9 cellular contexts compared by ENCODE assay signal in genomic region chr11:57475671-57476222, GRCh38. TPM values are rescaled to one million over a fixed set of nuclear protein-coding genes. Genes with fewer than 3 reads are reported as not detected.
DNase-seq lines count a peak whose midpoint lies in the region; ATAC-seq, FAIRE-seq and TF ChIP-seq lines count a peak whose summit lies in the region.
"Had no signal": no experiment of that assay in that cellular context is flagged by ENCODE, and none has a peak within 500 bp of the region (broad histone marks: within the 10 kb centered on the region; RNA-seq: fewer than 3 reads in every experiment).

No MANE protein-coding gene starts in this region.

- DNase-seq in activated T-cell treated with anti-CD3 and anti-CD28 coated beads, Interleukin-2, amount 50 U/mL, for 4 hours, result no peak
- no peak for DNase-seq in activated T-cell treated with anti-CD3 and anti-CD28 coated beads for 4 hours
- DNase-seq in WERI-Rb-1, result no peak
- no peak for DNase-seq in keratinocyte (ENCODE audit: low read depth, low spot score)
- no peak for DNase-seq in D341Med (ENCODE audit: low spot score)
- no peak for DNase-seq in adrenal gland
- DNase-seq: BE2C had no signal

- peaks cover 15% of the 10 kb centered on the region for H3K27me3 Mint-ChIP-seq in activated T-cell treated with anti-CD3 and anti-CD28 coated beads, Interleukin-2, amount 50 U/mL, for 4 hours (ENCODE audit: low read depth)

- no peak overlapping the region for H2AFZ ChIP-seq in keratinocyte (ENCODE audit: control insufficient read depth, low read length)

- H3K4me2 ChIP-seq in keratinocyte (ENCODE audit: control insufficient read depth, extremely low read depth, insufficient read depth, low read depth, low read length), result peak overlapping the region; percentile 59

- no peaks in the 10 kb centered on the region for H4K20me1 ChIP-seq in keratinocyte (ENCODE audit: control insufficient read depth, extremely low read depth, insufficient read depth, low read length)

- H3K36me3 ChIP-seq in WERI-Rb-1, result no peaks in the 10 kb centered on the region
- H3K36me3 ChIP-seq in keratinocyte (ENCODE audit: control insufficient read depth in 2 of 2, extremely low read depth in 1 of 2, insufficient read depth in 2 of 2, low read length in 2 of 2), result no peaks in the 10 kb centered on the region
- H3K36me3 ChIP-seq in thymus (ENCODE audit: control insufficient read depth, insufficient read depth), result no peaks in the 10 kb centered on the region
- H3K36me3 ChIP-seq in adrenal gland (replicated peaks in 1 of 2), result no peaks in the 10 kb centered on the region
- H3K36me3 ChIP-seq: BE2C had no signal

- H3K27ac ChIP-seq in WERI-Rb-1 (no peak overlapping the region), keratinocyte (ENCODE audit: control insufficient read depth, insufficient read depth, low read length) (no peak overlapping the region), thymus (ENCODE audit: low read depth) (no peak overlapping the region), adrenal gland (no peak overlapping the region)

- peaks cover 8% of the 10 kb centered on the region for H3K4me1 ChIP-seq in keratinocyte (ENCODE audit: control insufficient read depth, extremely low read depth, insufficient read depth, low read length)
- H3K4me1 ChIP-seq in thymus (ENCODE audit: control insufficient read depth, insufficient read depth, low read length), result peaks cover 25% of the 10 kb centered on the region
- H3K4me1 ChIP-seq in adrenal gland (replicated peaks in 1 of 2), result peaks cover 11 to 21% of the 10 kb centered on the region in 2 donors
- H3K4me1 ChIP-seq: BE2C had no signal

- peaks cover 34% of the 10 kb centered on the region for H3K27me3 ChIP-seq in WERI-Rb-1 (ENCODE audit: insufficient read depth, low read depth, severe bottlenecking)
- H3K27me3 ChIP-seq in keratinocyte (ENCODE audit: control insufficient read depth, extremely low read depth, insufficient read depth, low read length), result peaks cover 25% of the 10 kb centered on the region
- H3K27me3 ChIP-seq in thymus (ENCODE audit: control insufficient read depth, insufficient read depth), result peaks cover 24% of the 10 kb centered on the region
- H3K27me3 ChIP-seq in adrenal gland, result no peaks in the 10 kb centered on the region

- WGBS in thymus, result 58% methylated on average over 12 of the region's 12 CpGs
- 23 to 38% (median 30%) methylated on average over 4 to 12 of the region's 12 CpGs for WGBS in adrenal gland, 4 donors

- H3K4me3 Mint-ChIP-seq in activated T-cell treated with anti-CD3 and anti-CD28 coated beads, Interleukin-2, amount 50 U/mL, for 4 hours, result peak overlapping the region; percentile 73

- no peak for FAIRE-seq in keratinocyte (lab: Jason Lieb, UNC)

- dilution Hi-C loops in keratinocyte (cut with MboI; ENCODE audit: extremely low pct_ligation_motif_present, low sequenced_read_pairs), result no loop called here

- no peaks in the 10 kb centered on the region for H3K9me3 Mint-ChIP-seq in activated T-cell treated with anti-CD3 and anti-CD28 coated beads, Interleukin-2, amount 50 U/mL, for 4 hours

- TF ChIP-seq POLR2A in adrenal gland (IDR thresholded peaks at IDR 0.05), result no peak

- peaks cover 32% of the 10 kb centered on the region for H3K4me1 Mint-ChIP-seq in activated T-cell treated with anti-CD3 and anti-CD28 coated beads, Interleukin-2, amount 50 U/mL, for 4 hours (ENCODE audit: low read depth)

- intact Hi-C loops in adrenal gland (cut with DNase I), result loop anchor here in 1 of 2 donors (10.0 kb wide), 1 partner anchor 131 kb away; no protein-coding TSS in a partner anchor

- no peak for ATAC-seq in activated T-cell treated with anti-CD3 and anti-CD28 coated beads, Interleukin-2, amount 50 U/mL, for 4 hours
- ATAC-seq in GM18867 (IDR thresholded peaks at IDR 0.05; ENCODE audit: unreplicated experiment), result no peak

- no peaks in the 10 kb centered on the region for H3K9me1 ChIP-seq in keratinocyte (ENCODE audit: control insufficient read depth, extremely low read depth, insufficient read depth, low read length)

- no peak overlapping the region for H3K9ac ChIP-seq in keratinocyte (ENCODE audit: control insufficient read depth, extremely low read depth, insufficient read depth, low read length)

- H3K9me3 ChIP-seq in WERI-Rb-1 (ENCODE audit: severe bottlenecking) (no peaks in the 10 kb centered on the region), keratinocyte (ENCODE audit: control insufficient read depth, low read depth, low read length) (no peaks in the 10 kb centered on the region), thymus (ENCODE audit: control insufficient read depth) (no peaks in the 10 kb centered on the region), adrenal gland (replicated peaks in 1 of 3) (no peaks in the 10 kb centered on the region)
- H3K9me3 ChIP-seq: BE2C had no signal

- TF ChIP-seq CTCF in WERI-Rb-1 (IDR thresholded peaks at IDR 0.05; ENCODE audit: low read depth, low read length) (no peak), keratinocyte (optimal IDR thresholded peaks at IDR 0.05 in 1 of 3, IDR thresholded peaks at IDR 0.05 in 1 of 3, conservative IDR thresholded peaks at IDR 0.05 in 1 of 3; ENCODE audit: extremely low read depth in 1 of 3, insufficient read depth in 2 of 3, low read length in 3 of 3) (no peak), adrenal gland (IDR thresholded peaks at IDR 0.05) (no peak)

- H3K79me2 ChIP-seq in keratinocyte (ENCODE audit: control insufficient read depth, insufficient read depth, low read length), result no peaks in the 10 kb centered on the region

- H3K4me3 ChIP-seq in WERI-Rb-1 (ENCODE audit: low read depth, low read length) (peak overlapping the region; percentile 30; the same call in 1 of the 2 replicates), keratinocyte (ENCODE audit: control insufficient read depth in 2 of 3, extremely low read depth in 1 of 3, insufficient read depth in 2 of 3, low read depth in 1 of 3, low read length in 3 of 3) (peak overlapping the region in 1 of 3 experiments; percentile 7), thymus (ENCODE audit: low read length) (peak overlapping the region; percentile 51), adrenal gland (peak overlapping the region in 2 of 4 donors; percentile 9 to 57)

- H3K36me3 Mint-ChIP-seq in activated T-cell treated with anti-CD3 and anti-CD28 coated beads, Interleukin-2, amount 50 U/mL, for 4 hours (ENCODE audit: insufficient read depth), result no peaks in the 10 kb centered on the region

RNA-seq across cellular contexts. Expression of gene RTN4RL2, which starts 15.4 kb away (rescaled TPM):
- total RNA-seq in activated T-cell treated with anti-CD3 and anti-CD28 coated beads, Interleukin-2, amount 50 U/mL, for 4 hours, result under 1 TPM; 0.16 to 0.33 (median 0.27) TPM
- polyA plus RNA-seq in keratinocyte (0.03 to 0.12 TPM in 2 of 3 replicates, not detected in the other), thymus (1.4 TPM), adrenal gland (1 to 10 TPM in 1 of 3 donors, under 1 TPM in 1, not detected in 1; 0.56 to 1.0 TPM)
- not detected for polyA plus RNA-seq in keratinocyte (2011; ENCODE audit: low read depth)
- 0.18 TPM in 1 of 2 replicates, not detected in the other for polyA plus RNA-seq in keratinocyte (2011; cell fraction: cytosol; rRNA removed)
- 0.13 TPM in 1 of 2 replicates, not detected in the other for polyA plus RNA-seq in keratinocyte (2011; cell fraction: nucleus; rRNA removed)
- polyA plus RNA-seq in keratinocyte (2012; ENCODE audit: low replicate concordance), result 0.28 and 0.39 TPM in 2 replicates
- not detected in 3 replicates for polyA minus RNA-seq in keratinocyte
- not detected for polyA minus RNA-seq in keratinocyte (2011; cell fraction: cytosol; rRNA and poly(A)+ RNA removed)
- not detected in 2 replicates for polyA minus RNA-seq in keratinocyte (2011; cell fraction: nucleus; rRNA and poly(A)+ RNA removed)
- total RNA-seq in adrenal gland, result 1 to 10 TPM in 3 of 8 donors, under 1 TPM in 4, not detected in 1; 0.24 to 2.1 (median 0.71) TPM

RNA-seq across cellular contexts. Expression of gene SLC43A1, which starts 39.8 kb away (rescaled TPM):
- total RNA-seq in activated T-cell treated with anti-CD3 and anti-CD28 coated beads, Interleukin-2, amount 50 U/mL, for 4 hours, result 10 to 100 TPM; 15.5 to 20.3 (median 18.3) TPM
- 0.45 to 0.91 TPM (median 0.75 TPM) in 3 replicates for polyA plus RNA-seq in keratinocyte
- not detected for polyA plus RNA-seq in keratinocyte (2011; ENCODE audit: low read depth)
- polyA plus RNA-seq in keratinocyte (2011; cell fraction: cytosol; rRNA removed), result 0.53 and 0.65 TPM in 2 replicates
- polyA plus RNA-seq in keratinocyte (2011; cell fraction: nucleus; rRNA removed), result 1.2 and 1.4 TPM in 2 replicates
- polyA plus RNA-seq in keratinocyte (2012; ENCODE audit: low replicate concordance), result 0.18 and 0.38 TPM in 2 replicates
- polyA minus RNA-seq in keratinocyte, result 0.99 to 1.5 TPM (median 1.1 TPM) in 3 replicates
- not detected for polyA minus RNA-seq in keratinocyte (2011; cell fraction: cytosol; rRNA and poly(A)+ RNA removed)
- 1.2 TPM in 2 replicates for polyA minus RNA-seq in keratinocyte (2011; cell fraction: nucleus; rRNA and poly(A)+ RNA removed)
- polyA plus RNA-seq in thymus, result 5.1 TPM
- total RNA-seq in adrenal gland, result 10 to 100 TPM in 7 of 8 donors, 1 to 10 TPM in 1; 6.8 to 32.3 (median 26.4) TPM
- 10 to 100 TPM in 2 of 3 donors, 1 to 10 TPM in 1; 3.8 to 24.8 (median 14.8) TPM for polyA plus RNA-seq in adrenal gland

RNA-seq across cellular contexts. Expression of gene SLC43A3, which starts 48.8 kb away (rescaled TPM):
- 100 to 1,000 TPM; 508 to 551 (median 529) TPM for total RNA-seq in activated T-cell treated with anti-CD3 and anti-CD28 coated beads, Interleukin-2, amount 50 U/mL, for 4 hours
- polyA plus RNA-seq in keratinocyte (14.1 to 83.9 TPM (median 48.1 TPM) in 3 replicates), thymus (28.7 TPM), adrenal gland (10 to 100 TPM; 20.7 to 36.1 (median 23.2) TPM)
- polyA plus RNA-seq in keratinocyte (2011; ENCODE audit: low read depth), result 3.1 TPM
- polyA plus RNA-seq in keratinocyte (2011; cell fraction: cytosol; rRNA removed), result 15.0 and 22.1 TPM in 2 replicates
- 40.2 and 49.1 TPM in 2 replicates for polyA plus RNA-seq in keratinocyte (2011; cell fraction: nucleus; rRNA removed)
- polyA plus RNA-seq in keratinocyte (2012; ENCODE audit: low replicate concordance), result 8.9 and 50.8 TPM in 2 replicates
- polyA minus RNA-seq in keratinocyte, result 35.7 to 91.4 TPM (median 88.4 TPM) in 3 replicates
- 23.4 TPM for polyA minus RNA-seq in keratinocyte (2011; cell fraction: cytosol; rRNA and poly(A)+ RNA removed)
- polyA minus RNA-seq in keratinocyte (2011; cell fraction: nucleus; rRNA and poly(A)+ RNA removed), result 20.5 and 26.0 TPM in 2 replicates
- 10 to 100 TPM; 14.0 to 72.7 (median 36.8) TPM for total RNA-seq in adrenal gland

RNA-seq across cellular contexts. Expression of gene TIMM10, which starts 54.8 kb away (rescaled TPM):
- total RNA-seq in activated T-cell treated with anti-CD3 and anti-CD28 coated beads, Interleukin-2, amount 50 U/mL, for 4 hours, result 100 to 1,000 TPM; 152 to 189 (median 154) TPM
- polyA plus RNA-seq in keratinocyte (65.7 to 92.2 TPM (median 70.9 TPM) in 3 replicates), thymus (49.3 TPM), adrenal gland (10 to 100 TPM; 23.9 to 72.5 (median 48.8) TPM)
- polyA plus RNA-seq in keratinocyte (2011; ENCODE audit: low read depth), result 24.0 TPM
- 56.9 and 69.2 TPM in 2 replicates for polyA plus RNA-seq in keratinocyte (2011; cell fraction: cytosol; rRNA removed)
- 34.1 TPM in 2 replicates for polyA plus RNA-seq in keratinocyte (2011; cell fraction: nucleus; rRNA removed)
- 45.9 and 60.8 TPM in 2 replicates for polyA plus RNA-seq in keratinocyte (2012; ENCODE audit: low replicate concordance)
- 21.7 to 26.8 TPM (median 23.8 TPM) in 3 replicates for polyA minus RNA-seq in keratinocyte
- polyA minus RNA-seq in keratinocyte (2011; cell fraction: cytosol; rRNA and poly(A)+ RNA removed), result 16.1 TPM
- 5.2 and 9.5 TPM in 2 replicates for polyA minus RNA-seq in keratinocyte (2011; cell fraction: nucleus; rRNA and poly(A)+ RNA removed)
- total RNA-seq in adrenal gland, result 10 to 100 TPM; 35.6 to 89.0 (median 53.7) TPM
